1 cellular context compared by ENCODE assay signal in the genomic region with DNA sequence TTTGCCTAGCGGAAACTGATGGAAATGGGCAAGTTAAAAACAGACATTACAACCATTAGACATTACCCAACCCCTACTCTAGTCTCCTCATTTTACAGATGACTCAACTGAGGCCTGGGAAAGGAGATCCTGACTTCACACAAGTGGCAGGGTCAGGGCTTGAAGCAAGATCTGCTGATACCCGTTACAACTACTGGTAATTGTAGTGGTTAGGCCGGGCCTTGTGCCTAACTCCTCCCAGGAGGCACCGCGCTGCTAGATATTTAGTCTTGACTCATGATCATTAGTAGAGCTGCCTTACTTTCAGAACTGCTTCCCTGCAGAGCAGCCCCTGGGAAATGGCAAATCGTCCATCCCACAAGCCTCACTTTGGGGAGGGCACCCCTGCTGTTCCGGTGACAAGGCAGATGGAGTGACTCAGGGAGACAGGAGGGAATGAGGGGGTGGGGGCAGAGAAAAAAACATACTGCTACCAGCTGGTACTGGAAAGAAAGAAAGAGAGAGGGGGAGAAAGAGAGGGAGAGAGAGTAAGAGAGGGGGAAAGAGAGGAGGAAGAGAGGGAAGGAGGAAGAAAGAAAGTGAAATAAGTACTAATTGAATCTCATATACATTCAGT.
TF ChIP-seq lines count a peak whose summit lies in the region.

No MANE protein-coding gene starts in this region.

TF ChIP-seq in HepG2, 621 proteins besides CTCF, POLR2A, EP300 and RAD21:
- no peak for TF ChIP-seq SMYD3 (CRISPR knock-in tag; IDR thresholded peaks at IDR 0.05)
- TF ChIP-seq ZNF788 (CRISPR knock-in tag; IDR thresholded peaks at IDR 0.05; ENCODE audit: borderline replicate concordance): no peak
- TF ChIP-seq, protein P1, sequence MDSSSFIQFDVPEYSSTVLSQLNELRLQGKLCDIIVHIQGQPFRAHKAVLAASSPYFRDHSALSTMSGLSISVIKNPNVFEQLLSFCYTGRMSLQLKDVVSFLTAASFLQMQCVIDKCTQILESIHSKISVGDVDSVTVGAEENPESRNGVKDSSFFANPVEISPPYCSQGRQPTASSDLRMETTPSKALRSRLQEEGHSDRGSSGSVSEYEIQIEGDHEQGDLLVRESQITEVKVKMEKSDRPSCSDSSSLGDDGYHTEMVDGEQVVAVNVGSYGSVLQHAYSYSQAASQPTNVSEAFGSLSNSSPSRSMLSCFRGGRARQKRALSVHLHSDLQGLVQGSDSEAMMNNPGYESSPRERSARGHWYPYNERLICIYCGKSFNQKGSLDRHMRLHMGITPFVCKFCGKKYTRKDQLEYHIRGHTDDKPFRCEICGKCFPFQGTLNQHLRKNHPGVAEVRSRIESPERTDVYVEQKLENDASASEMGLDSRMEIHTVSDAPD (CRISPR knock-in tag; IDR thresholded peaks at IDR 0.05): no peak
- TF ChIP-seq HHEX (CRISPR knock-in tag; IDR thresholded peaks at IDR 0.05): no peak
- no peak for TF ChIP-seq FOXK2 (IDR thresholded peaks at IDR 0.05)
- no peak for TF ChIP-seq ATF1 (CRISPR knock-in tag; IDR thresholded peaks at IDR 0.05)
